In the genomic region with DNA sequence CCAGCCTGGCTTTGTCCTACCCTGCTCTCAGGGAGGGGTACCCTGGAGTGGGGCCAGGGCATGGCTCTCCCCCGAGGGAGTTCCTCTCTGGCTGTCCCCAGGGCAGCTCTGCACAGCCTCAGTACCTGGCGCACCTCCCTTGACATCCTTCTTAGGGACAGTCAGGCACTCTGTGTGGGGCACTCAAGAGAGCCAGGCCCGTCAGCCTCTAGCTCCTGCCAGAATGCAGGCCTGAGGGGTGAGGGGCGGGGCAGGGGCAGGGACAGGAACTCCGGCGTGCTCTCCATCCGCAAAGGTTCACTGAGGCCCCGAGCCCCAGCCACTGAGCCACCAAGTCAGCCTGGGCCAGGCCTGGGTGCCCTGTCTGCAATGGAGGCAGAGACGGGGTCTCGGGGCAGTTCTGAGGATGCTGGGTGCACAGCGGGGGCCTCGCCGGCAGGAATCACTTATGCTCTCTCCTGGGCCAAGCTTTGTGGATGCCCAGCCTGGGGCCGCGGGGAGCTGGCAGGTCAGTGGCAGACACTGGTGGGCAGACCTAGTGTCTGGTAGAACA, we compare ENCODE assay signal across 1 cellular context.
TF ChIP-seq lines count a peak whose summit lies in the region.

No MANE protein-coding gene starts in this region.

TF ChIP-seq in WTC11, 78 proteins besides CTCF, POLR2A, EP300 and RAD21 (continued from another document):
- TF ChIP-seq, protein P1, sequence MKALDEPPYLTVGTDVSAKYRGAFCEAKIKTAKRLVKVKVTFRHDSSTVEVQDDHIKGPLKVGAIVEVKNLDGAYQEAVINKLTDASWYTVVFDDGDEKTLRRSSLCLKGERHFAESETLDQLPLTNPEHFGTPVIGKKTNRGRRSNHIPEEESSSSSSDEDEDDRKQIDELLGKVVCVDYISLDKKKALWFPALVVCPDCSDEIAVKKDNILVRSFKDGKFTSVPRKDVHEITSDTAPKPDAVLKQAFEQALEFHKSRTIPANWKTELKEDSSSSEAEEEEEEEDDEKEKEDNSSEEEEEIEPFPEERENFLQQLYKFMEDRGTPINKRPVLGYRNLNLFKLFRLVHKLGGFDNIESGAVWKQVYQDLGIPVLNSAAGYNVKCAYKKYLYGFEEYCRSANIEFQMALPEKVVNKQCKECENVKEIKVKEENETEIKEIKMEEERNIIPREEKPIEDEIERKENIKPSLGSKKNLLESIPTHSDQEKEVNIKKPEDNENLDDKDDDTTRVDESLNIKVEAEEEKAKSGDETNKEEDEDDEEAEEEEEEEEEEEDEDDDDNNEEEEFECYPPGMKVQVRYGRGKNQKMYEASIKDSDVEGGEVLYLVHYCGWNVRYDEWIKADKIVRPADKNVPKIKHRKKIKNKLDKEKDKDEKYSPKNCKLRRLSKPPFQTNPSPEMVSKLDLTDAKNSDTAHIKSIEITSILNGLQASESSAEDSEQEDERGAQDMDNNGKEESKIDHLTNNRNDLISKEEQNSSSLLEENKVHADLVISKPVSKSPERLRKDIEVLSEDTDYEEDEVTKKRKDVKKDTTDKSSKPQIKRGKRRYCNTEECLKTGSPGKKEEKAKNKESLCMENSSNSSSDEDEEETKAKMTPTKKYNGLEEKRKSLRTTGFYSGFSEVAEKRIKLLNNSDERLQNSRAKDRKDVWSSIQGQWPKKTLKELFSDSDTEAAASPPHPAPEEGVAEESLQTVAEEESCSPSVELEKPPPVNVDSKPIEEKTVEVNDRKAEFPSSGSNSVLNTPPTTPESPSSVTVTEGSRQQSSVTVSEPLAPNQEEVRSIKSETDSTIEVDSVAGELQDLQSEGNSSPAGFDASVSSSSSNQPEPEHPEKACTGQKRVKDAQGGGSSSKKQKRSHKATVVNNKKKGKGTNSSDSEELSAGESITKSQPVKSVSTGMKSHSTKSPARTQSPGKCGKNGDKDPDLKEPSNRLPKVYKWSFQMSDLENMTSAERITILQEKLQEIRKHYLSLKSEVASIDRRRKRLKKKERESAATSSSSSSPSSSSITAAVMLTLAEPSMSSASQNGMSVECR (CRISPR knock-in tag; IDR thresholded peaks at IDR 0.05; ENCODE audit: borderline replicate concordance): no peak
- TF ChIP-seq ZNF219 (CRISPR knock-in tag; IDR thresholded peaks at IDR 0.05; ENCODE audit: borderline replicate concordance) (no peak), CDX4 (CRISPR knock-in tag; IDR thresholded peaks at IDR 0.05; ENCODE audit: borderline replicate concordance) (no peak), CREB1 (CRISPR knock-in tag; IDR thresholded peaks at IDR 0.05) (no peak), ZNF416 (CRISPR knock-in tag; IDR thresholded peaks at IDR 0.05) (no peak), TEAD1 (CRISPR knock-in tag; IDR thresholded peaks at IDR 0.05) (no peak), OVOL2 (CRISPR knock-in tag; IDR thresholded peaks at IDR 0.05; ENCODE audit: borderline replicate concordance) (no peak), MAX (CRISPR knock-in tag; IDR thresholded peaks at IDR 0.05) (no peak), JUN (CRISPR knock-in tag; IDR thresholded peaks at IDR 0.05) (no peak)
- TF ChIP-seq, protein P2, sequence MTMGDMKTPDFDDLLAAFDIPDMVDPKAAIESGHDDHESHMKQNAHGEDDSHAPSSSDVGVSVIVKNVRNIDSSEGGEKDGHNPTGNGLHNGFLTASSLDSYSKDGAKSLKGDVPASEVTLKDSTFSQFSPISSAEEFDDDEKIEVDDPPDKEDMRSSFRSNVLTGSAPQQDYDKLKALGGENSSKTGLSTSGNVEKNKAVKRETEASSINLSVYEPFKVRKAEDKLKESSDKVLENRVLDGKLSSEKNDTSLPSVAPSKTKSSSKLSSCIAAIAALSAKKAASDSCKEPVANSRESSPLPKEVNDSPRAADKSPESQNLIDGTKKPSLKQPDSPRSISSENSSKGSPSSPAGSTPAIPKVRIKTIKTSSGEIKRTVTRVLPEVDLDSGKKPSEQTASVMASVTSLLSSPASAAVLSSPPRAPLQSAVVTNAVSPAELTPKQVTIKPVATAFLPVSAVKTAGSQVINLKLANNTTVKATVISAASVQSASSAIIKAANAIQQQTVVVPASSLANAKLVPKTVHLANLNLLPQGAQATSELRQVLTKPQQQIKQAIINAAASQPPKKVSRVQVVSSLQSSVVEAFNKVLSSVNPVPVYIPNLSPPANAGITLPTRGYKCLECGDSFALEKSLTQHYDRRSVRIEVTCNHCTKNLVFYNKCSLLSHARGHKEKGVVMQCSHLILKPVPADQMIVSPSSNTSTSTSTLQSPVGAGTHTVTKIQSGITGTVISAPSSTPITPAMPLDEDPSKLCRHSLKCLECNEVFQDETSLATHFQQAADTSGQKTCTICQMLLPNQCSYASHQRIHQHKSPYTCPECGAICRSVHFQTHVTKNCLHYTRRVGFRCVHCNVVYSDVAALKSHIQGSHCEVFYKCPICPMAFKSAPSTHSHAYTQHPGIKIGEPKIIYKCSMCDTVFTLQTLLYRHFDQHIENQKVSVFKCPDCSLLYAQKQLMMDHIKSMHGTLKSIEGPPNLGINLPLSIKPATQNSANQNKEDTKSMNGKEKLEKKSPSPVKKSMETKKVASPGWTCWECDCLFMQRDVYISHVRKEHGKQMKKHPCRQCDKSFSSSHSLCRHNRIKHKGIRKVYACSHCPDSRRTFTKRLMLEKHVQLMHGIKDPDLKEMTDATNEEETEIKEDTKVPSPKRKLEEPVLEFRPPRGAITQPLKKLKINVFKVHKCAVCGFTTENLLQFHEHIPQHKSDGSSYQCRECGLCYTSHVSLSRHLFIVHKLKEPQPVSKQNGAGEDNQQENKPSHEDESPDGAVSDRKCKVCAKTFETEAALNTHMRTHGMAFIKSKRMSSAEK (CRISPR knock-in tag; IDR thresholded peaks at IDR 0.05; ENCODE audit: borderline replicate concordance): no peak
- TF ChIP-seq, protein P3, sequence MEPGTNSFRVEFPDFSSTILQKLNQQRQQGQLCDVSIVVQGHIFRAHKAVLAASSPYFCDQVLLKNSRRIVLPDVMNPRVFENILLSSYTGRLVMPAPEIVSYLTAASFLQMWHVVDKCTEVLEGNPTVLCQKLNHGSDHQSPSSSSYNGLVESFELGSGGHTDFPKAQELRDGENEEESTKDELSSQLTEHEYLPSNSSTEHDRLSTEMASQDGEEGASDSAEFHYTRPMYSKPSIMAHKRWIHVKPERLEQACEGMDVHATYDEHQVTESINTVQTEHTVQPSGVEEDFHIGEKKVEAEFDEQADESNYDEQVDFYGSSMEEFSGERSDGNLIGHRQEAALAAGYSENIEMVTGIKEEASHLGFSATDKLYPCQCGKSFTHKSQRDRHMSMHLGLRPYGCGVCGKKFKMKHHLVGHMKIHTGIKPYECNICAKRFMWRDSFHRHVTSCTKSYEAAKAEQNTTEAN (CRISPR knock-in tag; IDR thresholded peaks at IDR 0.05): no peak
- TF ChIP-seq, protein P4, sequence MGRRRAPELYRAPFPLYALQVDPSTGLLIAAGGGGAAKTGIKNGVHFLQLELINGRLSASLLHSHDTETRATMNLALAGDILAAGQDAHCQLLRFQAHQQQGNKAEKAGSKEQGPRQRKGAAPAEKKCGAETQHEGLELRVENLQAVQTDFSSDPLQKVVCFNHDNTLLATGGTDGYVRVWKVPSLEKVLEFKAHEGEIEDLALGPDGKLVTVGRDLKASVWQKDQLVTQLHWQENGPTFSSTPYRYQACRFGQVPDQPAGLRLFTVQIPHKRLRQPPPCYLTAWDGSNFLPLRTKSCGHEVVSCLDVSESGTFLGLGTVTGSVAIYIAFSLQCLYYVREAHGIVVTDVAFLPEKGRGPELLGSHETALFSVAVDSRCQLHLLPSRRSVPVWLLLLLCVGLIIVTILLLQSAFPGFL (CRISPR knock-in tag; IDR thresholded peaks at IDR 0.05; ENCODE audit: borderline replicate concordance): no peak
